Comparison of ENCODE assay signal across 1 cellular context in genomic region chr17:36001862-36002603, GRCh38.
TF ChIP-seq lines count a peak whose summit lies in the region.

No MANE protein-coding gene starts in this region.

TF ChIP-seq in liver, 16 proteins besides CTCF, POLR2A, EP300 and RAD21 (continued from another document):
- TF ChIP-seq MAX (IDR thresholded peaks at IDR 0.05): peak; percentile 78
- peak; percentile 52 for TF ChIP-seq HNF4G (IDR thresholded peaks at IDR 0.05)
- no peak for TF ChIP-seq FOXA2 (IDR thresholded peaks at IDR 0.05)
- peak; percentile 63 for TF ChIP-seq SP1 (IDR thresholded peaks at IDR 0.05)
- TF ChIP-seq TAF1 (conservative IDR thresholded peaks at IDR 0.05): no peak
- TF ChIP-seq, protein P1, sequence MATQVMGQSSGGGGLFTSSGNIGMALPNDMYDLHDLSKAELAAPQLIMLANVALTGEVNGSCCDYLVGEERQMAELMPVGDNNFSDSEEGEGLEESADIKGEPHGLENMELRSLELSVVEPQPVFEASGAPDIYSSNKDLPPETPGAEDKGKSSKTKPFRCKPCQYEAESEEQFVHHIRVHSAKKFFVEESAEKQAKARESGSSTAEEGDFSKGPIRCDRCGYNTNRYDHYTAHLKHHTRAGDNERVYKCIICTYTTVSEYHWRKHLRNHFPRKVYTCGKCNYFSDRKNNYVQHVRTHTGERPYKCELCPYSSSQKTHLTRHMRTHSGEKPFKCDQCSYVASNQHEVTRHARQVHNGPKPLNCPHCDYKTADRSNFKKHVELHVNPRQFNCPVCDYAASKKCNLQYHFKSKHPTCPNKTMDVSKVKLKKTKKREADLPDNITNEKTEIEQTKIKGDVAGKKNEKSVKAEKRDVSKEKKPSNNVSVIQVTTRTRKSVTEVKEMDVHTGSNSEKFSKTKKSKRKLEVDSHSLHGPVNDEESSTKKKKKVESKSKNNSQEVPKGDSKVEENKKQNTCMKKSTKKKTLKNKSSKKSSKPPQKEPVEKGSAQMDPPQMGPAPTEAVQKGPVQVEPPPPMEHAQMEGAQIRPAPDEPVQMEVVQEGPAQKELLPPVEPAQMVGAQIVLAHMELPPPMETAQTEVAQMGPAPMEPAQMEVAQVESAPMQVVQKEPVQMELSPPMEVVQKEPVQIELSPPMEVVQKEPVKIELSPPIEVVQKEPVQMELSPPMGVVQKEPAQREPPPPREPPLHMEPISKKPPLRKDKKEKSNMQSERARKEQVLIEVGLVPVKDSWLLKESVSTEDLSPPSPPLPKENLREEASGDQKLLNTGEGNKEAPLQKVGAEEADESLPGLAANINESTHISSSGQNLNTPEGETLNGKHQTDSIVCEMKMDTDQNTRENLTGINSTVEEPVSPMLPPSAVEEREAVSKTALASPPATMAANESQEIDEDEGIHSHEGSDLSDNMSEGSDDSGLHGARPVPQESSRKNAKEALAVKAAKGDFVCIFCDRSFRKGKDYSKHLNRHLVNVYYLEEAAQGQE (IDR thresholded peaks at IDR 0.05): peak; percentile 47
- TF ChIP-seq FOXA1 (IDR thresholded peaks at IDR 0.05): no peak
TF ChIP-seq in liver: peak in this region for 10.
